ENCODE assay signal across 19 cellular contexts in genomic region chr16:78871241-78871640, GRCh38.
A peak's percentile ranks its signal among the peaks of the same experiment; 100 is the strongest.
DNase-seq lines count a peak whose midpoint lies in the region; ATAC-seq, FAIRE-seq and TF ChIP-seq lines count a peak whose summit lies in the region.
"Had no signal": no experiment of that assay in that cellular context is flagged by ENCODE, and none has a peak within 500 bp of the region (broad histone marks: within the 10 kb centered on the region; RNA-seq: fewer than 3 reads in every experiment).

No MANE protein-coding gene starts in this region.

- H2BK5ac ChIP-seq in H1 (ENCODE audit: low read depth, low read length): no peak overlapping the region

- intact Hi-C loops in head of caudate nucleus (cut with DNase I): no loop called here

- H3K36me3 Mint-ChIP-seq in activated T-helper 17 cell treated with anti-CD3 and anti-CD28 coated beads, Interleukin-2, amount 50 U/mL, for 72 hours (ENCODE audit: low read depth): no peaks in the 10 kb centered on the region
- H3K36me3 Mint-ChIP-seq in T-cell: no peaks in the 10 kb centered on the region

- no peak overlapping the region for H2AK5ac ChIP-seq in H1 (ENCODE audit: low read depth, low read length)

- no peak overlapping the region for H2BK20ac ChIP-seq in H1 (ENCODE audit: low read length)

- H4K8ac ChIP-seq in H1 (ENCODE audit: extremely low read depth, insufficient read depth, low read length): 0 out of 2 replicates have a peak overlapping the region, but pooled peaks have one; percentile 17

- no peak overlapping the region for H4K91ac ChIP-seq in H1 (replicated peaks; ENCODE audit: insufficient read length, low read length)

- peak overlapping the region; percentile 90 for H3K27ac Mint-ChIP-seq in activated T-helper 17 cell treated with anti-CD3 and anti-CD28 coated beads, Interleukin-2, amount 50 U/mL, for 72 hours
- H3K27ac Mint-ChIP-seq in T-cell: no peak overlapping the region
- H3K27ac Mint-ChIP-seq: CD4-positive, alpha-beta T cell; H9 had no signal

- no peak for TF ChIP-seq EP300 in H1 (IDR thresholded peaks at IDR 0.05; ENCODE audit: borderline replicate concordance in 1 of 2, low read depth in 2 of 2, low read length in 2 of 2)

- no peak overlapping the region for H3K14ac ChIP-seq in H1 (ENCODE audit: insufficient read length)

- H3K56ac ChIP-seq in H1 (replicated peaks; ENCODE audit: insufficient read length, low read depth, low read length): no peak overlapping the region

- peaks cover 13% of the 10 kb centered on the region for H3K4me1 Mint-ChIP-seq in activated T-helper 17 cell treated with anti-CD3 and anti-CD28 coated beads, Interleukin-2, amount 50 U/mL, for 72 hours
- no peaks in the 10 kb centered on the region for H3K4me1 Mint-ChIP-seq in T-cell

- no peak overlapping the region for H3K4me2 ChIP-seq in H1 (ENCODE audit: insufficient read depth in 1 of 2, low read depth in 2 of 2, low read length in 2 of 2)
- H3K4me2 ChIP-seq in smooth muscle cell: no peak overlapping the region
- H3K4me2 ChIP-seq: A549 had no signal

- H3K9me3 ChIP-seq in H1 (ENCODE audit: insufficient read depth in 2 of 2, low read depth in 1 of 2, low read length in 1 of 2) (no peaks in the 10 kb centered on the region), smooth muscle cell (replicated peaks; ENCODE audit: low read depth) (no peaks in the 10 kb centered on the region)
- H3K9me3 ChIP-seq: A549 had no signal

- H3K4me3 ChIP-seq in H1 (ENCODE audit: extremely low read depth in 1 of 4, insufficient read depth in 2 of 4, low read depth in 3 of 4, low read length in 4 of 4) (no peak overlapping the region), smooth muscle cell (no peak overlapping the region)
- H3K4me3 ChIP-seq: A549 had no signal

- FAIRE-seq in H1 (lab: Jason Lieb, UNC): no peak
- FAIRE-seq: A549, G401.6, GM12892, GM18507 had no signal

- no peak for TF ChIP-seq RAD21 in H1 (IDR thresholded peaks at IDR 0.05 in 1 of 2, conservative IDR thresholded peaks at IDR 0.05 in 1 of 2; ENCODE audit: low read depth in 2 of 2, low read length in 2 of 2)

- H3K18ac ChIP-seq in H1 (ENCODE audit: extremely low read depth, low read length): no peak overlapping the region

- no peak overlapping the region for H2BK15ac ChIP-seq in H1 (ENCODE audit: low read length)

- ATAC-seq in activated T-helper 17 cell treated with anti-CD3 and anti-CD28 coated beads, Interleukin-2, amount 50 U/mL, for 72 hours (replicated peaks): no peak
- no peak for ATAC-seq in T-cell (replicated peaks in 1 of 4)
- ATAC-seq: A549 had no signal

- CTCF ChIA-PET in H1 (lab: Charles Lee; ENCODE audit: partially characterized antibody) (interaction anchor here (0.7 to 1.0 kb wide), 2 partner anchors 71 to 166 kb away, joined by 3 to 4 read pairs; no protein-coding TSS in a partner anchor), T-cell (lab: Charles Lee) (interaction anchor here in 1 of 2 donors (0.7 kb wide), 1 partner anchor 15 kb away, joined by 4 read pairs; no protein-coding TSS in a partner anchor)

- peak; percentile 12 for DNase-seq in NCI-H1092 treated with DMSO at 0.1 percent for 48 hours (lab: John Stamatoyannopoulos, UW)
- DNase-seq in NCI-H1092 (lab: John Stamatoyannopoulos, UW): no peak
- peak; percentile 60 for DNase-seq in DMS79 treated with DMSO at 0.1 percent for 48 hours (lab: John Stamatoyannopoulos, UW)
- DNase-seq in H1 (ENCODE audit: low read depth in 1 of 2, low spot score in 2 of 2): no peak
- no peak for DNase-seq in smooth muscle cell (lab: John Stamatoyannopoulos, UW; ENCODE audit: unreplicated experiment)
- no peak for DNase-seq in T-cell
- DNase-seq in head of caudate nucleus: no peak
- DNase-seq: AML-193; Calu3; CD4-positive, alpha-beta T cell; GOT3; H9 had no signal

- no peaks in the 10 kb centered on the region for H3K23me2 ChIP-seq in H1 (ENCODE audit: low read depth, low read length)

- POLR2A ChIA-PET in H1 (lab: Charles Lee; ENCODE audit: partially characterized antibody): no interaction called here
- POLR2A ChIA-PET in T-cell (lab: Charles Lee): interaction anchor here (0.7 kb wide), 3 partner anchors 25 to 192 kb away, joined by 4 to 6 read pairs (median 5); no protein-coding TSS in a partner anchor

- H2BK120ac ChIP-seq in H1 (replicated peaks; ENCODE audit: low read depth, low read length): no peak overlapping the region

- H2BK12ac ChIP-seq in H1 (ENCODE audit: low read depth, low read length): no peak overlapping the region

- 95% methylated on average over 4 of the region's 4 CpGs; no CpG with 5 or more reads in 1 of the 2 experiments for WGBS in H1 (ENCODE audit: extremely low coverage in 1 of 2, insufficient coverage in 1 of 2, insufficient read length in 1 of 2, insufficient replicate concordance in 2 of 2, low coverage in 1 of 2, low lambda C conversion rate in 2 of 2, missing lambda C conversion rate in 1 of 2), 2 experiments
- WGBS in smooth muscle cell (ENCODE audit: low lambda C conversion rate): 94% methylated on average over 4 of the region's 4 CpGs

- no peaks in the 10 kb centered on the region for H3K79me1 ChIP-seq in H1 (ENCODE audit: low read depth, low read length)

- no peak overlapping the region for H3K23ac ChIP-seq in H1 (ENCODE audit: insufficient read length)

- H3K79me2 ChIP-seq in H1 (ENCODE audit: control insufficient read depth in 1 of 2, insufficient read depth in 2 of 2, low read length in 2 of 2): no peaks in the 10 kb centered on the region
- H3K79me2 ChIP-seq in smooth muscle cell (ENCODE audit: low read depth): no peaks in the 10 kb centered on the region

- no peaks in the 10 kb centered on the region for H3K36me3 ChIP-seq in H1 (ENCODE audit: control insufficient read depth in 2 of 4, insufficient read depth in 4 of 4, low read length in 3 of 4)
- no peaks in the 10 kb centered on the region for H3K36me3 ChIP-seq in smooth muscle cell (ENCODE audit: low read depth)

- H3K9ac ChIP-seq in H1 (replicated peaks in 1 of 4; ENCODE audit: extremely low read depth in 1 of 4, low read depth in 3 of 4, low read length in 3 of 4) (no peak overlapping the region), smooth muscle cell (ENCODE audit: low read depth) (no peak overlapping the region)

- H3K27ac ChIP-seq in H1 (ENCODE audit: low read depth, low read length) (no peak overlapping the region), smooth muscle cell (ENCODE audit: low read depth) (no peak overlapping the region)
- H3K27ac ChIP-seq: 22Rv1, A549, C4-2B had no signal

- no peak for TF ChIP-seq CTCF in H1 (IDR thresholded peaks at IDR 0.05; ENCODE audit: control extremely low read depth in 1 of 3, insufficient read depth in 1 of 3, low read depth in 1 of 3, low read length in 3 of 3)
- no peak for TF ChIP-seq CTCF in smooth muscle cell (IDR thresholded peaks at IDR 0.05; ENCODE audit: borderline replicate concordance, insufficient read depth, poor library complexity, severe bottlenecking)

- H3K4me1 ChIP-seq in H1 (replicated peaks in 1 of 4; ENCODE audit: control insufficient read depth in 3 of 4, insufficient read depth in 4 of 4, low read length in 3 of 4) (no peaks in the 10 kb centered on the region; a peak in 1 of 7 replicates), smooth muscle cell (ENCODE audit: low read depth) (peaks cover under 1% of the 10 kb centered on the region)
- H3K4me1 ChIP-seq: A549 had no signal

- no peaks in the 10 kb centered on the region for H3K9me3 Mint-ChIP-seq in activated T-helper 17 cell treated with anti-CD3 and anti-CD28 coated beads, Interleukin-2, amount 50 U/mL, for 72 hours
- H3K9me3 Mint-ChIP-seq in T-cell: peaks cover 0 to 4% (median 0%) of the 10 kb centered on the region in 3 donors
- H3K9me3 Mint-ChIP-seq: CD4-positive, alpha-beta T cell; H9 had no signal

- H4K20me1 ChIP-seq in H1 (replicated peaks in 1 of 2; ENCODE audit: control insufficient read depth in 1 of 2, insufficient read depth in 2 of 2, low read length in 2 of 2): no peaks in the 10 kb centered on the region
- no peaks in the 10 kb centered on the region for H4K20me1 ChIP-seq in smooth muscle cell (ENCODE audit: low read depth)

- H3F3A ChIP-seq in smooth muscle cell (ENCODE audit: low read depth): no peaks in the 10 kb centered on the region

- H3K27me3 Mint-ChIP-seq in activated T-helper 17 cell treated with anti-CD3 and anti-CD28 coated beads, Interleukin-2, amount 50 U/mL, for 72 hours: no peaks in the 10 kb centered on the region
- no peaks in the 10 kb centered on the region for H3K27me3 Mint-ChIP-seq in T-cell
- H3K27me3 Mint-ChIP-seq: CD4-positive, alpha-beta T cell had no signal

- H4K5ac ChIP-seq in H1 (ENCODE audit: insufficient read length, low read depth, low read length): no peak overlapping the region

- no peak overlapping the region for H3K4ac ChIP-seq in H1 (replicated peaks; ENCODE audit: insufficient read length, low read depth, low read length)

- H3K27me3 ChIP-seq in H1 (replicated peaks in 1 of 4; ENCODE audit: control insufficient read depth in 3 of 4, extremely low read depth in 1 of 4, insufficient read depth in 3 of 4, low read length in 3 of 4): no peaks in the 10 kb centered on the region
- peaks cover 7% of the 10 kb centered on the region for H3K27me3 ChIP-seq in smooth muscle cell (ENCODE audit: low read depth)

- TF ChIP-seq POLR2A in H1 (IDR thresholded peaks at IDR 0.05; ENCODE audit: control extremely low read depth in 1 of 2, low read depth in 2 of 2, low read length in 2 of 2): no peak

- H2AFZ ChIP-seq in H1 (ENCODE audit: low read length): no peak overlapping the region
- H2AFZ ChIP-seq in smooth muscle cell (ENCODE audit: low read depth): no peak overlapping the region

- H3K4me3 Mint-ChIP-seq in activated T-helper 17 cell treated with anti-CD3 and anti-CD28 coated beads, Interleukin-2, amount 50 U/mL, for 72 hours: peak overlapping the region; percentile 67
- H3K4me3 Mint-ChIP-seq in T-cell: no peak overlapping the region
- H3K4me3 Mint-ChIP-seq: CD4-positive, alpha-beta T cell; H9 had no signal

TF ChIP-seq in H1, 55 proteins besides CTCF, POLR2A, EP300 and RAD21 (continues in another document):
- TF ChIP-seq RXRA (IDR thresholded peaks at IDR 0.05; ENCODE audit: insufficient read depth, low read depth, low read length) (no peak), SRF (IDR thresholded peaks at IDR 0.05; ENCODE audit: low read depth, low read length) (no peak), FOSL1 (IDR thresholded peaks at IDR 0.05; ENCODE audit: insufficient read depth, low read depth, low read length) (no peak), TAF7 (optimal IDR thresholded peaks at IDR 0.05; ENCODE audit: borderline replicate concordance, low read depth, low read length) (no peak), TEAD4 (IDR thresholded peaks at IDR 0.05; ENCODE audit: low read depth, low read length) (no peak), BACH1 (IDR thresholded peaks at IDR 0.05; ENCODE audit: low read length) (no peak), MAX (IDR thresholded peaks at IDR 0.05) (no peak), RBBP5 (IDR thresholded peaks at IDR 0.05; ENCODE audit: borderline replicate concordance, low read depth, low read length) (no peak), EGR1 (IDR thresholded peaks at IDR 0.05; ENCODE audit: borderline replicate concordance, low read depth, low read length) (no peak), CHD2 (IDR thresholded peaks at IDR 0.05; ENCODE audit: low read length) (no peak), RFX5 (IDR thresholded peaks at IDR 0.05; ENCODE audit: borderline replicate concordance, low read depth, low read length) (no peak)

Comparison
In these comparisons a context has a peak if more than half of its experiments do, and no peak if none do; other contexts are left out.
1. DNase-seq: peak in NCI-H1092 treated with DMSO at 0.1 percent for 48 hours (single experiment) and DMS79 treated with DMSO at 0.1 percent for 48 hours (single experiment); none in NCI-H1092 (single experiment), H1 (0 of 2), smooth muscle cell (single experiment), T-cell (0 of 34) and head of caudate nucleus (0 of 42).